In the genomic region with DNA sequence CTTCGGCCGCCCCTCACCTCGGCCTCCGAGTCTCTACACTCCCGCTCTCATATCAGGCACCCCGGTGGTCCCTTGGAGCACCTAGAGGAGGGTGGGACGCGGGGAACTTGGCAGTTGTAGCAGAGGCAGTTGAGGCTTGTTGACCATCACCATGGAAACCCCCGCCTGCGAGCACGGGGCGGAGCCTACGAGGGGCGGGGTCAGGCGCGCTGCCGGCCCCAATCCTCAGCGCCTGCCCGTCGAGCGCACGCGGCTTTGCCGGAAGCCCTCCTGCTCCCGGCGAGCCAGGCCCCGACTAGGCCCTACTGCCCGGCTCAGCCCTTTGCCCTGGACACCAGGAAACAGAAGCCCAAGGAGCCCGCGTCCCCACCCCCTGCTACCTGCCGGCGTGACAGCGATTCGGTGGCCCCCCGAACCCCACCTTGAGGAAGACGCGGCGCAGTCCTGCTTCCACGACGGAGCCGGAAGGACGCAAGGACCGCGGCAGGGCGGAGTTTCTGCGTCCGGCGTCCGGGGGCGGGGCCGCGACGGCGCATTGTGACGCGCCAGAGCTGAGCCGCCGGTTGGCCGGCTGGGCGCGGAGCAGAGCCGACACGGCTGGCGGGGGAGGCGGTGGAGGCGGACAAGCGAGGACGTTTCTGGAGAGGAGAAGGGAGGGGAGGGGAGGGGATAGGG, we compare ENCODE assay signal across 1 cellular context.
TF ChIP-seq lines count a peak whose summit lies in the region.

A gene with protein sequence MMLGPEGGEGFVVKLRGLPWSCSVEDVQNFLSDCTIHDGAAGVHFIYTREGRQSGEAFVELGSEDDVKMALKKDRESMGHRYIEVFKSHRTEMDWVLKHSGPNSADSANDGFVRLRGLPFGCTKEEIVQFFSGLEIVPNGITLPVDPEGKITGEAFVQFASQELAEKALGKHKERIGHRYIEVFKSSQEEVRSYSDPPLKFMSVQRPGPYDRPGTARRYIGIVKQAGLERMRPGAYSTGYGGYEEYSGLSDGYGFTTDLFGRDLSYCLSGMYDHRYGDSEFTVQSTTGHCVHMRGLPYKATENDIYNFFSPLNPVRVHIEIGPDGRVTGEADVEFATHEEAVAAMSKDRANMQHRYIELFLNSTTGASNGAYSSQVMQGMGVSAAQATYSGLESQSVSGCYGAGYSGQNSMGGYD (minus strand): TSS at position 477 of the 675 bp plus-strand sequence. CDS start 21,302 bp downstream, outside the sequence.

TF ChIP-seq in HEK293, 187 proteins besides CTCF, POLR2A, EP300 and RAD21 (continued from another document):
- peak; percentile 90 for TF ChIP-seq KLF8 (tag by site-specific recombination; IDR thresholded peaks at IDR 0.05)
- TF ChIP-seq, protein P1, sequence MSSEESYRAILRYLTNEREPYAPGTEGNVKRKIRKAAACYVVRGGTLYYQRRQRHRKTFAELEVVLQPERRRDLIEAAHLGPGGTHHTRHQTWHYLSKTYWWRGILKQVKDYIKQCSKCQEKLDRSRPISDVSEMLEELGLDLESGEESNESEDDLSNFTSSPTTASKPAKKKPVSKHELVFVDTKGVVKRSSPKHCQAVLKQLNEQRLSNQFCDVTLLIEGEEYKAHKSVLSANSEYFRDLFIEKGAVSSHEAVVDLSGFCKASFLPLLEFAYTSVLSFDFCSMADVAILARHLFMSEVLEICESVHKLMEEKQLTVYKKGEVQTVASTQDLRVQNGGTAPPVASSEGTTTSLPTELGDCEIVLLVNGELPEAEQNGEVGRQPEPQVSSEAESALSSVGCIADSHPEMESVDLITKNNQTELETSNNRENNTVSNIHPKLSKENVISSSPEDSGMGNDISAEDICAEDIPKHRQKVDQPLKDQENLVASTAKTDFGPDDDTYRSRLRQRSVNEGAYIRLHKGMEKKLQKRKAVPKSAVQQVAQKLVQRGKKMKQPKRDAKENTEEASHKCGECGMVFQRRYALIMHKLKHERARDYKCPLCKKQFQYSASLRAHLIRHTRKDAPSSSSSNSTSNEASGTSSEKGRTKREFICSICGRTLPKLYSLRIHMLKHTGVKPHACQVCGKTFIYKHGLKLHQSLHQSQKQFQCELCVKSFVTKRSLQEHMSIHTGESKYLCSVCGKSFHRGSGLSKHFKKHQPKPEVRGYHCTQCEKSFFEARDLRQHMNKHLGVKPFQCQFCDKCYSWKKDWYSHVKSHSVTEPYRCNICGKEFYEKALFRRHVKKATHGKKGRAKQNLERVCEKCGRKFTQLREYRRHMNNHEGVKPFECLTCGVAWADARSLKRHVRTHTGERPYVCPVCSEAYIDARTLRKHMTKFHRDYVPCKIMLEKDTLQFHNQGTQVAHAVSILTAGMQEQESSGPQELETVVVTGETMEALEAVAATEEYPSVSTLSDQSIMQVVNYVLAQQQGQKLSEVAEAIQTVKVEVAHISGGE (tag by site-specific recombination; conservative IDR thresholded peaks at IDR 0.05; ENCODE audit: low read depth), result peak; percentile 92
- TF ChIP-seq ZBTB8A (tag by site-specific recombination; IDR thresholded peaks at IDR 0.05), result peak; percentile 88
- TF ChIP-seq ZNF324 (tag by site-specific recombination; IDR thresholded peaks at IDR 0.05), result 0 out of 2 replicates have a peak, but pooled peaks have one; percentile 56
- no peak for TF ChIP-seq GLI2 (tag by site-specific recombination; IDR thresholded peaks at IDR 0.05; ENCODE audit: borderline replicate concordance, low read depth)
- TF ChIP-seq, protein P2, sequence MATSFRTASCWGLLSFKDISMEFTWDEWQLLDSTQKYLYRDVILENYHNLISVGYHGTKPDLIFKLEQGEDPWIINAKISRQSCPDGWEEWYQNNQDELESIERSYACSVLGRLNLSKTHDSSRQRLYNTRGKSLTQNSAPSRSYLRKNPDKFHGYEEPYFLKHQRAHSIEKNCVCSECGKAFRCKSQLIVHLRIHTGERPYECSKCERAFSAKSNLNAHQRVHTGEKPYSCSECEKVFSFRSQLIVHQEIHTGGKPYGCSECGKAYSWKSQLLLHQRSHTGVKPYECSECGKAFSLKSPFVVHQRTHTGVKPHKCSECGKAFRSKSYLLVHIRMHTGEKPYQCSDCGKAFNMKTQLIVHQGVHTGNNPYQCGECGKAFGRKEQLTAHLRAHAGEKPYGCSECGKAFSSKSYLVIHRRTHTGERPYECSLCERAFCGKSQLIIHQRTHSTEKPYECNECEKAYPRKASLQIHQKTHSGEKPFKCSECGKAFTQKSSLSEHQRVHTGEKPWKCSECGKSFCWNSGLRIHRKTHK (tag by site-specific recombination; IDR thresholded peaks at IDR 0.05), result no peak
- TF ChIP-seq, protein P3, sequence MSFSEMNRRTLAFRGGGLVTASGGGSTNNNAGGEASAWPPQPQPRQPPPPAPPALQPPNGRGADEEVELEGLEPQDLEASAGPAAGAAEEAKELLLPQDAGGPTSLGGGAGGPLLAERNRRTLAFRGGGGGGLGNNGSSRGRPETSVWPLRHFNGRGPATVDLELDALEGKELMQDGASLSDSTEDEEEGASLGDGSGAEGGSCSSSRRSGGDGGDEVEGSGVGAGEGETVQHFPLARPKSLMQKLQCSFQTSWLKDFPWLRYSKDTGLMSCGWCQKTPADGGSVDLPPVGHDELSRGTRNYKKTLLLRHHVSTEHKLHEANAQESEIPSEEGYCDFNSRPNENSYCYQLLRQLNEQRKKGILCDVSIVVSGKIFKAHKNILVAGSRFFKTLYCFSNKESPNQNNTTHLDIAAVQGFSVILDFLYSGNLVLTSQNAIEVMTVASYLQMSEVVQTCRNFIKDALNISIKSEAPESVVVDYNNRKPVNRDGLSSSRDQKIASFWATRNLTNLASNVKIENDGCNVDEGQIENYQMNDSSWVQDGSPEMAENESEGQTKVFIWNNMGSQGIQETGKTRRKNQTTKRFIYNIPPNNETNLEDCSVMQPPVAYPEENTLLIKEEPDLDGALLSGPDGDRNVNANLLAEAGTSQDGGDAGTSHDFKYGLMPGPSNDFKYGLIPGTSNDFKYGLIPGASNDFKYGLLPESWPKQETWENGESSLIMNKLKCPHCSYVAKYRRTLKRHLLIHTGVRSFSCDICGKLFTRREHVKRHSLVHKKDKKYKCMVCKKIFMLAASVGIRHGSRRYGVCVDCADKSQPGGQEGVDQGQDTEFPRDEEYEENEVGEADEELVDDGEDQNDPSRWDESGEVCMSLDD (tag by site-specific recombination; IDR thresholded peaks at IDR 0.05), result peak; percentile 85
- TF ChIP-seq, protein P4, sequence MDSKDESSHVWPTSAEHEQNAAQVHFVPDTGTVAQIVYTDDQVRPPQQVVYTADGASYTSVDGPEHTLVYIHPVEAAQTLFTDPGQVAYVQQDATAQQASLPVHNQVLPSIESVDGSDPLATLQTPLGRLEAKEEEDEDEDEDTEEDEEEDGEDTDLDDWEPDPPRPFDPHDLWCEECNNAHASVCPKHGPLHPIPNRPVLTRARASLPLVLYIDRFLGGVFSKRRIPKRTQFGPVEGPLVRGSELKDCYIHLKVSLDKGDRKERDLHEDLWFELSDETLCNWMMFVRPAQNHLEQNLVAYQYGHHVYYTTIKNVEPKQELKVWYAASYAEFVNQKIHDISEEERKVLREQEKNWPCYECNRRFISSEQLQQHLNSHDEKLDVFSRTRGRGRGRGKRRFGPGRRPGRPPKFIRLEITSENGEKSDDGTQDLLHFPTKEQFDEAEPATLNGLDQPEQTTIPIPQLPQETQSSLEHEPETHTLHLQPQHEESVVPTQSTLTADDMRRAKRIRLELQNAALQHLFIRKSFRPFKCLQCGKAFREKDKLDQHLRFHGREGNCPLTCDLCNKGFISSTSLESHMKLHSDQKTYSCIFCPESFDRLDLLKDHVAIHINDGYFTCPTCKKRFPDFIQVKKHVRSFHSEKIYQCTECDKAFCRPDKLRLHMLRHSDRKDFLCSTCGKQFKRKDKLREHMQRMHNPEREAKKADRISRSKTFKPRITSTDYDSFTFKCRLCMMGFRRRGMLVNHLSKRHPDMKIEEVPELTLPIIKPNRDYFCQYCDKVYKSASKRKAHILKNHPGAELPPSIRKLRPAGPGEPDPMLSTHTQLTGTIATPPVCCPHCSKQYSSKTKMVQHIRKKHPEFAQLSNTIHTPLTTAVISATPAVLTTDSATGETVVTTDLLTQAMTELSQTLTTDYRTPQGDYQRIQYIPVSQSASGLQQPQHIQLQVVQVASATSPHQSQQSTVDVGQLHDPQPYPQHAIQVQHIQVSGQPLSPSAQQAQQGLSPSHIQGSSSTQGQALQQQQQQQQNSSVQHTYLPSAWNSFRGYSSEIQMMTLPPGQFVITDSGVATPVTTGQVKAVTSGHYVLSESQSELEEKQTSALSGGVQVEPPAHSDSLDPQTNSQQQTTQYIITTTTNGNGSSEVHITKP (tag by site-specific recombination; IDR thresholded peaks at IDR 0.05), result peak; percentile 30; the same call in 1 of the 2 replicates
- TF ChIP-seq ZNF341 (tag by site-specific recombination; IDR thresholded peaks at IDR 0.05; ENCODE audit: low read depth), result peak; percentile 82
- peak; percentile 78 for TF ChIP-seq SP7 (tag by site-specific recombination; IDR thresholded peaks at IDR 0.05)
- TF ChIP-seq ZNF585B (tag by site-specific recombination; IDR thresholded peaks at IDR 0.05), result no peak
- TF ChIP-seq, protein P5, sequence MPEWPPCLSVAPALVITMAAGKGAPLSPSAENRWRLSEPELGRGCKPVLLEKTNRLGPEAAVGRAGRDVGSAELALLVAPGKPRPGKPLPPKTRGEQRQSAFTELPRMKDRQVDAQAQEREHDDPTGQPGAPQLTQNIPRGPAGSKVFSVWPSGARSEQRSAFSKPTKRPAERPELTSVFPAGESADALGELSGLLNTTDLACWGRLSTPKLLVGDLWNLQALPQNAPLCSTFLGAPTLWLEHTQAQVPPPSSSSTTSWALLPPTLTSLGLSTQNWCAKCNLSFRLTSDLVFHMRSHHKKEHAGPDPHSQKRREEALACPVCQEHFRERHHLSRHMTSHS (tag by site-specific recombination; IDR thresholded peaks at IDR 0.05), result no peak
- TF ChIP-seq ZEB2 (tag by site-specific recombination; IDR thresholded peaks at IDR 0.05), result peak; percentile 94; the same call in 1 of the 2 replicates
- no peak for TF ChIP-seq ZNF777 (tag by site-specific recombination; IDR thresholded peaks at IDR 0.05; ENCODE audit: borderline replicate concordance)
- TF ChIP-seq, protein P6, sequence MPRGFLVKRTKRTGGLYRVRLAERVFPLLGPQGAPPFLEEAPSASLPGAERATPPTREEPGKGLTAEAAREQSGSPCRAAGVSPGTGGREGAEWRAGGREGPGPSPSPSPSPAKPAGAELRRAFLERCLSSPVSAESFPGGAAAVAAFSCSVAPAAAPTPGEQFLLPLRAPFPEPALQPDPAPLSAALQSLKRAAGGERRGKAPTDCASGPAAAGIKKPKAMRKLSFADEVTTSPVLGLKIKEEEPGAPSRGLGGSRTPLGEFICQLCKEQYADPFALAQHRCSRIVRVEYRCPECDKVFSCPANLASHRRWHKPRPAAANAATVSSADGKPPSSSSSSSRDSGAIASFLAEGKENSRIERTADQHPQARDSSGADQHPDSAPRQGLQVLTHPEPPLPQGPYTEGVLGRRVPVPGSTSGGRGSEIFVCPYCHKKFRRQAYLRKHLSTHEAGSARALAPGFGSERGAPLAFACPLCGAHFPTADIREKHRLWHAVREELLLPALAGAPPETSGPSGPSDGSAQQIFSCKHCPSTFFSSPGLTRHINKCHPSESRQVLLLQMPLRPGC (tag by site-specific recombination; IDR thresholded peaks at IDR 0.05), result no peak
- TF ChIP-seq REPIN1 (tag by site-specific recombination; IDR thresholded peaks at IDR 0.05; ENCODE audit: low read depth), result no peak
- no peak for TF ChIP-seq TRIM28 (IDR thresholded peaks at IDR 0.05; ENCODE audit: borderline replicate concordance, low read length)
- TF ChIP-seq ZNF660 (tag by site-specific recombination; IDR thresholded peaks at IDR 0.05), result peak; percentile 88; the same call in 1 of the 2 replicates
- TF ChIP-seq ZBTB17 (tag by site-specific recombination; IDR thresholded peaks at IDR 0.05), result peak; percentile 83
- TF ChIP-seq KLF16 (tag by site-specific recombination; IDR thresholded peaks at IDR 0.05), result peak; percentile 81
- TF ChIP-seq ZFHX2 (tag by site-specific recombination; conservative IDR thresholded peaks at IDR 0.05), result peak; percentile 75
- 0 out of 2 replicates have a peak, but pooled peaks have one; percentile 10 for TF ChIP-seq ZNF10 (tag by site-specific recombination; IDR thresholded peaks at IDR 0.05)
- TF ChIP-seq ZNF561 (tag by site-specific recombination; IDR thresholded peaks at IDR 0.05; ENCODE audit: borderline replicate concordance), result peak; percentile 78
- TF ChIP-seq ZNF2 (tag by site-specific recombination; IDR thresholded peaks at IDR 0.05), result peak; percentile 52; the same call in 1 of the 2 replicates
- TF ChIP-seq, protein P7, sequence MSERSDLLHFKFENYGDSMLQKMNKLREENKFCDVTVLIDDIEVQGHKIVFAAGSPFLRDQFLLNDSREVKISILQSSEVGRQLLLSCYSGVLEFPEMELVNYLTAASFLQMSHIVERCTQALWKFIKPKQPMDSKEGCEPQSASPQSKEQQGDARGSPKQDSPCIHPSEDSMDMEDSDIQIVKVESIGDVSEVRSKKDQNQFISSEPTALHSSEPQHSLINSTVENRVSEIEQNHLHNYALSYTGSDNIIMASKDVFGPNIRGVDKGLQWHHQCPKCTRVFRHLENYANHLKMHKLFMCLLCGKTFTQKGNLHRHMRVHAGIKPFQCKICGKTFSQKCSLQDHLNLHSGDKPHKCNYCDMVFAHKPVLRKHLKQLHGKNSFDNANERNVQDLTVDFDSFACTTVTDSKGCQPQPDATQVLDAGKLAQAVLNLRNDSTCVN (tag by site-specific recombination; optimal IDR thresholded peaks at IDR 0.05), result peak; percentile 95
- no peak for TF ChIP-seq HOXD13 (CRISPR knock-in tag; IDR thresholded peaks at IDR 0.05; ENCODE audit: borderline replicate concordance)
- TF ChIP-seq, protein P8, sequence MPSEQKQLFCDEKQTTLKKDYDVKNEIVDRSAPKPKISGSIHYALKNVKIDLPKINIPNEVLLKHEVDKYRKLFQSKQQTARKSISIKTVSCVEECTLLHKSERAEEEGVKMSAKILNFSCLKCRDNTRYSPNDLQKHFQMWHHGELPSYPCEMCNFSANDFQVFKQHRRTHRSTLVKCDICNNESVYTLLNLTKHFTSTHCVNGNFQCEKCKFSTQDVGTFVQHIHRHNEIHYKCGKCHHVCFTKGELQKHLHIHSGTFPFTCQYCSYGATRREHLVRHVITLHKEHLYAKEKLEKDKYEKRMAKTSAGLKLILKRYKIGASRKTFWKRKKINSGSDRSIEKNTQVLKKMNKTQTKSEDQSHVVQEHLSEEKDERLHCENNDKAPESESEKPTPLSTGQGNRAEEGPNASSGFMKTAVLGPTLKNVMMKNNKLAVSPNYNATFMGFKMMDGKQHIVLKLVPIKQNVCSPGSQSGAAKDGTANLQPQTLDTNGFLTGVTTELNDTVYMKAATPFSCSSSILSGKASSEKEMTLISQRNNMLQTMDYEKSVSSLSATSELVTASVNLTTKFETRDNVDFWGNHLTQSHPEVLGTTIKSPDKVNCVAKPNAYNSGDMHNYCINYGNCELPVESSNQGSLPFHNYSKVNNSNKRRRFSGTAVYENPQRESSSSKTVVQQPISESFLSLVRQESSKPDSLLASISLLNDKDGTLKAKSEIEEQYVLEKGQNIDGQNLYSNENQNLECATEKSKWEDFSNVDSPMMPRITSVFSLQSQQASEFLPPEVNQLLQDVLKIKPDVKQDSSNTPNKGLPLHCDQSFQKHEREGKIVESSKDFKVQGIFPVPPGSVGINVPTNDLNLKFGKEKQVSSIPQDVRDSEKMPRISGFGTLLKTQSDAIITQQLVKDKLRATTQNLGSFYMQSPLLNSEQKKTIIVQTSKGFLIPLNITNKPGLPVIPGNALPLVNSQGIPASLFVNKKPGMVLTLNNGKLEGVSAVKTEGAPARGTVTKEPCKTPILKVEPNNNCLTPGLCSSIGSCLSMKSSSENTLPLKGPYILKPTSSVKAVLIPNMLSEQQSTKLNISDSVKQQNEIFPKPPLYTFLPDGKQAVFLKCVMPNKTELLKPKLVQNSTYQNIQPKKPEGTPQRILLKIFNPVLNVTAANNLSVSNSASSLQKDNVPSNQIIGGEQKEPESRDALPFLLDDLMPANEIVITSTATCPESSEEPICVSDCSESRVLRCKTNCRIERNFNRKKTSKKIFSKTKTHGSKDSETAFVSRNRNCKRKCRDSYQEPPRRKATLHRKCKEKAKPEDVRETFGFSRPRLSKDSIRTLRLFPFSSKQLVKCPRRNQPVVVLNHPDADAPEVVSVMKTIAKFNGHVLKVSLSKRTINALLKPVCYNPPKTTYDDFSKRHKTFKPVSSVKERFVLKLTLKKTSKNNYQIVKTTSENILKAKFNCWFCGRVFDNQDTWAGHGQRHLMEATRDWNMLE (tag by site-specific recombination; conservative IDR thresholded peaks at IDR 0.05; ENCODE audit: low read depth), result peak; percentile 68
